In the genomic region with DNA sequence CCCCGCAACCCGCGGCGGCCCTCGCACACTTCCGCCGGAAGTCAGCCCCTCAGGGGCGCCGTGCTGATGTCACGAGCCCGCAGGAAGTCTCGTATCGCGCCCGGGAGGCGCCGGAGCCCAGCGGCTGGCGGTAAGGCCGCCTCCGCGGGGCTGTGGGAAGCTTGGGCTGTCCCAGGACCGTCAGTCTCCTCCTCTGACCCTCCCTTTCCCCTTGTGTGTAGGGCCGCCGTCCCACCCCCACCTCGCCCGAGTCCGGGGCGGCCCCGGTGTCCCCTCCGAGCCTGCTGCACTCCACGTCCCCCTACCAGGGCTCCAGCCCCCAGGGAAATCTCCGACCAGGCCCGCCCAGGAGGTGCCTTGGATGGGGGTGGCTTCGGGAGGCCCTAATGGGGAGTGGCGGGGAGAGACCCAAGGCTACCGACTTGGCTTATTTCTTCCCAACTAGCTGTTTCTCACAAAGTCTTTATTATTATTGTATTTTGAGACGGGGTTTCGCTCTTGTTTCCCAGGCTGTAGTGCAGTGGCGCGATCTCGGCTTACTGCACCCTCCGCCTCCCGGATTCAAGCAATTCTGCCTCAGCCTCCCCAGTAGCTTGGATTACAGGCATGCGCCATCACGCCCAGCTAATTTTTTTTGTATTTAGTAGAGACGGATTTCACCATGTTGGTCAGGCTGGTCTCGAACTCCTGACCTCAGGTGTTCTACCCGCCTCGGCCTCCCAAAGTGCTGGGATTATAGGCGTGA, we compare ENCODE assay signal across 1 cellular context.
TF ChIP-seq lines count a peak whose summit lies in the region.

A gene (plus strand): TSS at position 86 of the 745 bp plus-strand sequence. CDS start 3,108 bp downstream, outside the sequence.

TF ChIP-seq in K562, 482 proteins besides CTCF, POLR2A, EP300 and RAD21 (continued from another document and continues in another):
- TF ChIP-seq, protein P1, sequence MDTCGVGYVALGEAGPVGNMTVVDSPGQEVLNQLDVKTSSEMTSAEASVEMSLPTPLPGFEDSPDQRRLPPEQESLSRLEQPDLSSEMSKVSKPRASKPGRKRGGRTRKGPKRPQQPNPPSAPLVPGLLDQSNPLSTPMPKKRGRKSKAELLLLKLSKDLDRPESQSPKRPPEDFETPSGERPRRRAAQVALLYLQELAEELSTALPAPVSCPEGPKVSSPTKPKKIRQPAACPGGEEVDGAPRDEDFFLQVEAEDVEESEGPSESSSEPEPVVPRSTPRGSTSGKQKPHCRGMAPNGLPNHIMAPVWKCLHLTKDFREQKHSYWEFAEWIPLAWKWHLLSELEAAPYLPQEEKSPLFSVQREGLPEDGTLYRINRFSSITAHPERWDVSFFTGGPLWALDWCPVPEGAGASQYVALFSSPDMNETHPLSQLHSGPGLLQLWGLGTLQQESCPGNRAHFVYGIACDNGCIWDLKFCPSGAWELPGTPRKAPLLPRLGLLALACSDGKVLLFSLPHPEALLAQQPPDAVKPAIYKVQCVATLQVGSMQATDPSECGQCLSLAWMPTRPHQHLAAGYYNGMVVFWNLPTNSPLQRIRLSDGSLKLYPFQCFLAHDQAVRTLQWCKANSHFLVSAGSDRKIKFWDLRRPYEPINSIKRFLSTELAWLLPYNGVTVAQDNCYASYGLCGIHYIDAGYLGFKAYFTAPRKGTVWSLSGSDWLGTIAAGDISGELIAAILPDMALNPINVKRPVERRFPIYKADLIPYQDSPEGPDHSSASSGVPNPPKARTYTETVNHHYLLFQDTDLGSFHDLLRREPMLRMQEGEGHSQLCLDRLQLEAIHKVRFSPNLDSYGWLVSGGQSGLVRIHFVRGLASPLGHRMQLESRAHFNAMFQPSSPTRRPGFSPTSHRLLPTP (IDR thresholded peaks at IDR 0.05; ENCODE audit: borderline replicate concordance, extremely low read depth, insufficient read length): no peak
- TF ChIP-seq ZNF668 (CRISPR knock-in tag; IDR thresholded peaks at IDR 0.05): no peak
- no peak for TF ChIP-seq GTF2E2 (tag; IDR thresholded peaks at IDR 0.05)
- TF ChIP-seq NR1H2 (CRISPR knock-in tag; IDR thresholded peaks at IDR 0.05): peak; percentile 51; the same call in 1 of the 2 replicates
- no peak for TF ChIP-seq MYNN (IDR thresholded peaks at IDR 0.05)
- TF ChIP-seq MYNN (CRISPR knock-in tag; IDR thresholded peaks at IDR 0.05): no peak
- no peak for TF ChIP-seq NR2F6 (CRISPR knock-in tag; IDR thresholded peaks at IDR 0.05)
- TF ChIP-seq, protein P2, sequence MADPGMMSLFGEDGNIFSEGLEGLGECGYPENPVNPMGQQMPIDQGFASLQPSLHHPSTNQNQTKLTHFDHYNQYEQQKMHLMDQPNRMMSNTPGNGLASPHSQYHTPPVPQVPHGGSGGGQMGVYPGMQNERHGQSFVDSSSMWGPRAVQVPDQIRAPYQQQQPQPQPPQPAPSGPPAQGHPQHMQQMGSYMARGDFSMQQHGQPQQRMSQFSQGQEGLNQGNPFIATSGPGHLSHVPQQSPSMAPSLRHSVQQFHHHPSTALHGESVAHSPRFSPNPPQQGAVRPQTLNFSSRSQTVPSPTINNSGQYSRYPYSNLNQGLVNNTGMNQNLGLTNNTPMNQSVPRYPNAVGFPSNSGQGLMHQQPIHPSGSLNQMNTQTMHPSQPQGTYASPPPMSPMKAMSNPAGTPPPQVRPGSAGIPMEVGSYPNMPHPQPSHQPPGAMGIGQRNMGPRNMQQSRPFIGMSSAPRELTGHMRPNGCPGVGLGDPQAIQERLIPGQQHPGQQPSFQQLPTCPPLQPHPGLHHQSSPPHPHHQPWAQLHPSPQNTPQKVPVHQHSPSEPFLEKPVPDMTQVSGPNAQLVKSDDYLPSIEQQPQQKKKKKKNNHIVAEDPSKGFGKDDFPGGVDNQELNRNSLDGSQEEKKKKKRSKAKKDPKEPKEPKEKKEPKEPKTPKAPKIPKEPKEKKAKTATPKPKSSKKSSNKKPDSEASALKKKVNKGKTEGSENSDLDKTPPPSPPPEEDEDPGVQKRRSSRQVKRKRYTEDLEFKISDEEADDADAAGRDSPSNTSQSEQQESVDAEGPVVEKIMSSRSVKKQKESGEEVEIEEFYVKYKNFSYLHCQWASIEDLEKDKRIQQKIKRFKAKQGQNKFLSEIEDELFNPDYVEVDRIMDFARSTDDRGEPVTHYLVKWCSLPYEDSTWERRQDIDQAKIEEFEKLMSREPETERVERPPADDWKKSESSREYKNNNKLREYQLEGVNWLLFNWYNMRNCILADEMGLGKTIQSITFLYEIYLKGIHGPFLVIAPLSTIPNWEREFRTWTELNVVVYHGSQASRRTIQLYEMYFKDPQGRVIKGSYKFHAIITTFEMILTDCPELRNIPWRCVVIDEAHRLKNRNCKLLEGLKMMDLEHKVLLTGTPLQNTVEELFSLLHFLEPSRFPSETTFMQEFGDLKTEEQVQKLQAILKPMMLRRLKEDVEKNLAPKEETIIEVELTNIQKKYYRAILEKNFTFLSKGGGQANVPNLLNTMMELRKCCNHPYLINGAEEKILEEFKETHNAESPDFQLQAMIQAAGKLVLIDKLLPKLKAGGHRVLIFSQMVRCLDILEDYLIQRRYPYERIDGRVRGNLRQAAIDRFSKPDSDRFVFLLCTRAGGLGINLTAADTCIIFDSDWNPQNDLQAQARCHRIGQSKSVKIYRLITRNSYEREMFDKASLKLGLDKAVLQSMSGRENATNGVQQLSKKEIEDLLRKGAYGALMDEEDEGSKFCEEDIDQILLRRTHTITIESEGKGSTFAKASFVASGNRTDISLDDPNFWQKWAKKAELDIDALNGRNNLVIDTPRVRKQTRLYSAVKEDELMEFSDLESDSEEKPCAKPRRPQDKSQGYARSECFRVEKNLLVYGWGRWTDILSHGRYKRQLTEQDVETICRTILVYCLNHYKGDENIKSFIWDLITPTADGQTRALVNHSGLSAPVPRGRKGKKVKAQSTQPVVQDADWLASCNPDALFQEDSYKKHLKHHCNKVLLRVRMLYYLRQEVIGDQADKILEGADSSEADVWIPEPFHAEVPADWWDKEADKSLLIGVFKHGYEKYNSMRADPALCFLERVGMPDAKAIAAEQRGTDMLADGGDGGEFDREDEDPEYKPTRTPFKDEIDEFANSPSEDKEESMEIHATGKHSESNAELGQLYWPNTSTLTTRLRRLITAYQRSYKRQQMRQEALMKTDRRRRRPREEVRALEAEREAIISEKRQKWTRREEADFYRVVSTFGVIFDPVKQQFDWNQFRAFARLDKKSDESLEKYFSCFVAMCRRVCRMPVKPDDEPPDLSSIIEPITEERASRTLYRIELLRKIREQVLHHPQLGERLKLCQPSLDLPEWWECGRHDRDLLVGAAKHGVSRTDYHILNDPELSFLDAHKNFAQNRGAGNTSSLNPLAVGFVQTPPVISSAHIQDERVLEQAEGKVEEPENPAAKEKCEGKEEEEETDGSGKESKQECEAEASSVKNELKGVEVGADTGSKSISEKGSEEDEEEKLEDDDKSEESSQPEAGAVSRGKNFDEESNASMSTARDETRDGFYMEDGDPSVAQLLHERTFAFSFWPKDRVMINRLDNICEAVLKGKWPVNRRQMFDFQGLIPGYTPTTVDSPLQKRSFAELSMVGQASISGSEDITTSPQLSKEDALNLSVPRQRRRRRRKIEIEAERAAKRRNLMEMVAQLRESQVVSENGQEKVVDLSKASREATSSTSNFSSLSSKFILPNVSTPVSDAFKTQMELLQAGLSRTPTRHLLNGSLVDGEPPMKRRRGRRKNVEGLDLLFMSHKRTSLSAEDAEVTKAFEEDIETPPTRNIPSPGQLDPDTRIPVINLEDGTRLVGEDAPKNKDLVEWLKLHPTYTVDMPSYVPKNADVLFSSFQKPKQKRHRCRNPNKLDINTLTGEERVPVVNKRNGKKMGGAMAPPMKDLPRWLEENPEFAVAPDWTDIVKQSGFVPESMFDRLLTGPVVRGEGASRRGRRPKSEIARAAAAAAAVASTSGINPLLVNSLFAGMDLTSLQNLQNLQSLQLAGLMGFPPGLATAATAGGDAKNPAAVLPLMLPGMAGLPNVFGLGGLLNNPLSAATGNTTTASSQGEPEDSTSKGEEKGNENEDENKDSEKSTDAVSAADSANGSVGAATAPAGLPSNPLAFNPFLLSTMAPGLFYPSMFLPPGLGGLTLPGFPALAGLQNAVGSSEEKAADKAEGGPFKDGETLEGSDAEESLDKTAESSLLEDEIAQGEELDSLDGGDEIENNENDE (IDR thresholded peaks at IDR 0.05; ENCODE audit: low read depth, low read length): no peak
- no peak for TF ChIP-seq TBL1XR1 (IDR thresholded peaks at IDR 0.05; ENCODE audit: low read length in 2 of 2)
- no peak for TF ChIP-seq JUNB (CRISPR knock-in tag; conservative IDR thresholded peaks at IDR 0.05)
- no peak for TF ChIP-seq DMBX1 (CRISPR knock-in tag; IDR thresholded peaks at IDR 0.05; ENCODE audit: borderline replicate concordance)
- TF ChIP-seq, protein P3, sequence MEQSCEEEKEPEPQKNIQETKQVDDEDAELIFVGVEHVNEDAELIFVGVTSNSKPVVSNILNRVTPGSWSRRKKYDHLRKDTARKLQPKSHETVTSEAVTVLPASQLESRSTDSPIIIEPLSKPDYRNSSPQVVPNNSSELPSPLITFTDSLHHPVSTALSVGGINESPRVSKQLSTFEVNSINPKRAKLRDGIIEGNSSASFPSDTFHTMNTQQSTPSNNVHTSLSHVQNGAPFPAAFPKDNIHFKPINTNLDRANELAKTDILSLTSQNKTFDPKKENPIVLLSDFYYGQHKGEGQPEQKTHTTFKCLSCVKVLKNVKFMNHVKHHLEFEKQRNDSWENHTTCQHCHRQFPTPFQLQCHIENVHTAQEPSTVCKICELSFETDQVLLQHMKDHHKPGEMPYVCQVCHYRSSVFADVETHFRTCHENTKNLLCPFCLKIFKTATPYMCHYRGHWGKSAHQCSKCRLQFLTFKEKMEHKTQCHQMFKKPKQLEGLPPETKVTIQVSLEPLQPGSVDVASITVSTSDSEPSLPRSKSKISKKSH (CRISPR knock-in tag; IDR thresholded peaks at IDR 0.05): no peak
- TF ChIP-seq ZC3H4 (CRISPR knock-in tag; IDR thresholded peaks at IDR 0.05; ENCODE audit: borderline replicate concordance): no peak
- TF ChIP-seq MTA1 (IDR thresholded peaks at IDR 0.05; ENCODE audit: borderline replicate concordance): no peak
- TF ChIP-seq MAFG (tag; conservative IDR thresholded peaks at IDR 0.05): no peak
- TF ChIP-seq HDAC8 (tag; IDR thresholded peaks at IDR 0.05): no peak
- no peak for TF ChIP-seq PYGO2 (tag; IDR thresholded peaks at IDR 0.05)
- TF ChIP-seq, protein P4, sequence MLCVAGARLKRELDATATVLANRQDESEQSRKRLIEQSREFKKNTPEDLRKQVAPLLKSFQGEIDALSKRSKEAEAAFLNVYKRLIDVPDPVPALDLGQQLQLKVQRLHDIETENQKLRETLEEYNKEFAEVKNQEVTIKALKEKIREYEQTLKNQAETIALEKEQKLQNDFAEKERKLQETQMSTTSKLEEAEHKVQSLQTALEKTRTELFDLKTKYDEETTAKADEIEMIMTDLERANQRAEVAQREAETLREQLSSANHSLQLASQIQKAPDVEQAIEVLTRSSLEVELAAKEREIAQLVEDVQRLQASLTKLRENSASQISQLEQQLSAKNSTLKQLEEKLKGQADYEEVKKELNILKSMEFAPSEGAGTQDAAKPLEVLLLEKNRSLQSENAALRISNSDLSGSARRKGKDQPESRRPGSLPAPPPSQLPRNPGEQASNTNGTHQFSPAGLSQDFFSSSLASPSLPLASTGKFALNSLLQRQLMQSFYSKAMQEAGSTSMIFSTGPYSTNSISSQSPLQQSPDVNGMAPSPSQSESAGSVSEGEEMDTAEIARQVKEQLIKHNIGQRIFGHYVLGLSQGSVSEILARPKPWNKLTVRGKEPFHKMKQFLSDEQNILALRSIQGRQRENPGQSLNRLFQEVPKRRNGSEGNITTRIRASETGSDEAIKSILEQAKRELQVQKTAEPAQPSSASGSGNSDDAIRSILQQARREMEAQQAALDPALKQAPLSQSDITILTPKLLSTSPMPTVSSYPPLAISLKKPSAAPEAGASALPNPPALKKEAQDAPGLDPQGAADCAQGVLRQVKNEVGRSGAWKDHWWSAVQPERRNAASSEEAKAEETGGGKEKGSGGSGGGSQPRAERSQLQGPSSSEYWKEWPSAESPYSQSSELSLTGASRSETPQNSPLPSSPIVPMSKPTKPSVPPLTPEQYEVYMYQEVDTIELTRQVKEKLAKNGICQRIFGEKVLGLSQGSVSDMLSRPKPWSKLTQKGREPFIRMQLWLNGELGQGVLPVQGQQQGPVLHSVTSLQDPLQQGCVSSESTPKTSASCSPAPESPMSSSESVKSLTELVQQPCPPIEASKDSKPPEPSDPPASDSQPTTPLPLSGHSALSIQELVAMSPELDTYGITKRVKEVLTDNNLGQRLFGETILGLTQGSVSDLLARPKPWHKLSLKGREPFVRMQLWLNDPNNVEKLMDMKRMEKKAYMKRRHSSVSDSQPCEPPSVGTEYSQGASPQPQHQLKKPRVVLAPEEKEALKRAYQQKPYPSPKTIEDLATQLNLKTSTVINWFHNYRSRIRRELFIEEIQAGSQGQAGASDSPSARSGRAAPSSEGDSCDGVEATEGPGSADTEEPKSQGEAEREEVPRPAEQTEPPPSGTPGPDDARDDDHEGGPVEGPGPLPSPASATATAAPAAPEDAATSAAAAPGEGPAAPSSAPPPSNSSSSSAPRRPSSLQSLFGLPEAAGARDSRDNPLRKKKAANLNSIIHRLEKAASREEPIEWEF (CRISPR knock-in tag; IDR thresholded peaks at IDR 0.05): no peak
- no peak for TF ChIP-seq FOXJ2 (tag; IDR thresholded peaks at IDR 0.05)
- peak; percentile 91 for TF ChIP-seq POLR2AphosphoS5 (IDR thresholded peaks at IDR 0.05; ENCODE audit: control insufficient read depth, insufficient read depth, low read depth, low read length)
- TF ChIP-seq KAT8 (IDR thresholded peaks at IDR 0.05; ENCODE audit: low read depth): no peak
- TF ChIP-seq MCM7 (IDR thresholded peaks at IDR 0.05): no peak
- no peak for TF ChIP-seq ZBTB17 (CRISPR knock-in tag; IDR thresholded peaks at IDR 0.05)
- TF ChIP-seq ESRRA (IDR thresholded peaks at IDR 0.05; ENCODE audit: borderline replicate concordance, low read depth): peak; percentile 85
- TF ChIP-seq, protein P5, sequence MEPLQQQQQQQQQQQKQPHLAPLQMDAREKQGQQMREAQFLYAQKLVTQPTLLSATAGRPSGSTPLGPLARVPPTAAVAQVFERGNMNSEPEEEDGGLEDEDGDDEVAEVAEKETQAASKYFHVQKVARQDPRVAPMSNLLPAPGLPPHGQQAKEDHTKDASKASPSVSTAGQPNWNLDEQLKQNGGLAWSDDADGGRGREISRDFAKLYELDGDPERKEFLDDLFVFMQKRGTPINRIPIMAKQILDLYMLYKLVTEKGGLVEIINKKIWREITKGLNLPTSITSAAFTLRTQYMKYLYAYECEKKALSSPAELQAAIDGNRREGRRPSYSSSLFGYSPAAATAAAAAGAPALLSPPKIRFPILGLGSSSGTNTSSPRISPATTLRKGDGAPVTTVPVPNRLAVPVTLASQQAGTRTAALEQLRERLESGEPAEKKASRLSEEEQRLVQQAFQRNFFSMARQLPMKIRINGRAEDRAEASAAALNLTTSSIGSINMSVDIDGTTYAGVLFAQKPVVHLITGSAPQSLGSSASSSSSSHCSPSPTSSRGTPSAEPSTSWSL (CRISPR knock-in tag; IDR thresholded peaks at IDR 0.05; ENCODE audit: borderline replicate concordance): no peak
